In the genomic region with DNA sequence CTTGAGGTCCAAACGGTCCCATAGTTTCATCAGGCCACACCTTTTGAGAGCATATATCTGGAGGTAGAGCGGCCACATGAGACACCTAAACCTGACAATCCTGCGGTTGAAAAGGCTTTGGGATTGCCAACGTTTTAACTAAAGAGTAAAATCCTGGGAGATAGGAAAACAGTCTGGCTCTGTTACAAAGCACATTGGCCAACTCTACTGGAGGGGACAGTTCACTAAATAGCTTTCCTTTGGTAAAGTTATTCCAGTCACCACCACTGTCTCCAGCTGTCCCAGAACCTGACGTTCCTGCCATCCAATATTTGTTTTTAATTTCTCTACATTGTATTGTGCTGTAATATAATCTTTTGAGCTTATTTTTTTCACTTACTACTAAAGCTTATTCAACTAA, we compare ENCODE assay signal across 30 cellular contexts.
"Had no signal": no experiment of that assay in that cellular context is flagged by ENCODE, and none has a peak within 500 bp of the region (broad histone marks: within the 10 kb centered on the region; RNA-seq: fewer than 3 reads in every experiment).

No MANE protein-coding gene starts in this region.

- DNase-seq: colonic mucosa; cortex of kidney; effector CD8-positive, alpha-beta T cell; effector memory CD8-positive, alpha-beta T cell; endodermal cell; erythroblast; esophagus squamous epithelium; foreskin fibroblast; foreskin melanocyte; gastrocnemius medialis; glutamatergic neuron; head of caudate nucleus; heart right ventricle; hippocampal formation; immature natural killer cell; islet precursor cell; kidney; kidney glomerular epithelial cell; left colon; left lung; left ventricle myocardium superior; lower lobe of right lung; mesenchymal stem cell; mucosa of descending colon; naive B cell had no signal

- ATAC-seq: effector memory CD8-positive, alpha-beta T cell; esophagus mucosa; gastrocnemius medialis; heart right ventricle; left colon; left lung; left ventricle myocardium superior; lower lobe of right lung; mucosa of descending colon had no signal

- H3K36me3 Mint-ChIP-seq: immature natural killer cell, mesothelial cell of epicardium, naive B cell had no signal

- H3K4me1 ChIP-seq: esophagus squamous epithelium had no signal

- H3K9me3 ChIP-seq: colonic mucosa, esophagus squamous epithelium, gastrocnemius medialis, heart right ventricle, left lung, lower lobe of right lung, mucosa of descending colon had no signal

- H3K36me3 ChIP-seq: colonic mucosa, esophagus squamous epithelium, gastrocnemius medialis, heart right ventricle, left lung, lower lobe of right lung had no signal

- H3K27ac Mint-ChIP-seq: dendritic cell treated with granulocyte-macrophage colony-stimulating factor and Interleukin-4, amounts not matched to agents 40 ng/mL and 50 ng/mL, for 4 days; effector memory CD8-positive, alpha-beta T cell; endodermal cell; immature natural killer cell; mesothelial cell of epicardium; naive B cell had no signal

- H3K9me3 Mint-ChIP-seq: dendritic cell treated with granulocyte-macrophage colony-stimulating factor and Interleukin-4, amounts not matched to agents 40 ng/mL and 50 ng/mL, for 4 days; effector memory CD8-positive, alpha-beta T cell; endodermal cell; immature natural killer cell; mesothelial cell of epicardium; naive B cell had no signal

- H3K27me3 Mint-ChIP-seq: dendritic cell treated with granulocyte-macrophage colony-stimulating factor and Interleukin-4, amounts not matched to agents 40 ng/mL and 50 ng/mL, for 4 days had no signal

- H3K27me3 ChIP-seq: colonic mucosa, gastrocnemius medialis, heart right ventricle, left lung had no signal

- H3K4me3 Mint-ChIP-seq: dendritic cell treated with granulocyte-macrophage colony-stimulating factor and Interleukin-4, amounts not matched to agents 40 ng/mL and 50 ng/mL, for 4 days; effector memory CD8-positive, alpha-beta T cell; endodermal cell; immature natural killer cell; mesothelial cell of epicardium; naive B cell had no signal

- H3K4me3 ChIP-seq: colonic mucosa, esophagus squamous epithelium, gastrocnemius medialis, heart right ventricle, left lung, lower lobe of right lung, mucosa of descending colon had no signal

- FAIRE-seq: endometrium, kidney had no signal

- H3K27ac ChIP-seq: colonic mucosa, epithelial cell of prostate, esophagus squamous epithelium, gastrocnemius medialis, heart right ventricle, left lung, lower lobe of right lung had no signal

- H3K4me1 Mint-ChIP-seq: naive B cell had no signal
